In genomic region chr13:98173431-98173921, GRCh38 we compare ENCODE assay signal across 8 cellular contexts. TPM values are rescaled to one million over a fixed set of nuclear protein-coding genes. Genes with fewer than 3 reads are reported as not detected.
DNase-seq lines count a peak whose midpoint lies in the region; ATAC-seq, FAIRE-seq and TF ChIP-seq lines count a peak whose summit lies in the region.

No MANE protein-coding gene starts in this region.

- TF ChIP-seq CTCF in HFF-Myc (IDR thresholded peaks at IDR 0.05; ENCODE audit: low read depth, low read length, missing control alignments) (no peak), bronchial epithelial cell (IDR thresholded peaks at IDR 0.05; ENCODE audit: insufficient read depth, low read length, severe bottlenecking) (no peak), kidney epithelial cell (IDR thresholded peaks at IDR 0.05; ENCODE audit: insufficient read depth, low read length, poor library complexity, severe bottlenecking) (no peak)

- FAIRE-seq in bronchial epithelial cell (lab: Jason Lieb, UNC) = no peak

- H3K36me3 ChIP-seq in bronchial epithelial cell (ENCODE audit: control insufficient read depth, insufficient read depth, low read length) (no peaks in the 10 kb centered on the region), kidney epithelial cell (ENCODE audit: control insufficient read depth, insufficient read depth, low read length) (no peaks in the 10 kb centered on the region)

- DNase-seq in HFF-Myc (ENCODE audit: extremely low read depth, low read depth) (peak; percentile 44), bronchial epithelial cell (ENCODE audit: low read depth) (peak; percentile 56), kidney epithelial cell (ENCODE audit: low read depth) (peak; percentile 97), stromal cell of bone marrow (ENCODE audit: low read depth) (peak; percentile 88), NCI-H2107 (lab: John Stamatoyannopoulos, UW) (no peak), anterior cingulate cortex (lab: John Stamatoyannopoulos, UW) (no peak)

- no peak overlapping the region for H3K4me3 ChIP-seq in HFF-Myc (replicated peaks; ENCODE audit: low read depth, low read length)
- H3K4me3 ChIP-seq in bronchial epithelial cell (ENCODE audit: low read depth, low read length) = no peak overlapping the region
- H3K4me3 ChIP-seq in kidney epithelial cell (ENCODE audit: low read depth, low read length) = no peak overlapping the region

- no peak for ATAC-seq in HG02840 (IDR thresholded peaks at IDR 0.05; ENCODE audit: low FRiP score, unreplicated experiment)
- ATAC-seq in GM18868 (IDR thresholded peaks at IDR 0.05; ENCODE audit: unreplicated experiment) = no peak

- no peaks in the 10 kb centered on the region for H3K27me3 ChIP-seq in bronchial epithelial cell (ENCODE audit: control insufficient read depth, insufficient read depth, low read length)
- no peaks in the 10 kb centered on the region for H3K27me3 ChIP-seq in kidney epithelial cell (ENCODE audit: control insufficient read depth, insufficient read depth, low read length)

RNA-seq across cellular contexts. Expression of gene RNF113B, which starts 3.6 kb away (rescaled TPM):
- not detected in 2 replicates for total RNA-seq in bronchial epithelial cell
- total RNA-seq in kidney epithelial cell = not detected in 2 replicates

RNA-seq across cellular contexts. Expression of gene FARP1, which starts 30.6 kb away (rescaled TPM):
- total RNA-seq in bronchial epithelial cell = 10.6 and 11.1 TPM in 2 replicates
- 135 and 147 TPM in 2 replicates for total RNA-seq in kidney epithelial cell

Comparison
In these comparisons a context has a peak if more than half of its experiments do, and no peak if none do; other contexts are left out.
1. DNase-seq: peak in HFF-Myc (single experiment), bronchial epithelial cell (single experiment), kidney epithelial cell (single experiment) and stromal cell of bone marrow (single experiment); none in NCI-H2107 (single experiment) and anterior cingulate cortex (0 of 58).
2. RNA of gene FARP1, which starts 30.6 kb away (total RNA-seq): 135 to 147 TPM in kidney epithelial cell; 10.6 to 11.1 TPM in bronchial epithelial cell; every median in the first group is over 10 times any median in the second.